9 cellular contexts compared by ENCODE assay signal in the genomic region with DNA sequence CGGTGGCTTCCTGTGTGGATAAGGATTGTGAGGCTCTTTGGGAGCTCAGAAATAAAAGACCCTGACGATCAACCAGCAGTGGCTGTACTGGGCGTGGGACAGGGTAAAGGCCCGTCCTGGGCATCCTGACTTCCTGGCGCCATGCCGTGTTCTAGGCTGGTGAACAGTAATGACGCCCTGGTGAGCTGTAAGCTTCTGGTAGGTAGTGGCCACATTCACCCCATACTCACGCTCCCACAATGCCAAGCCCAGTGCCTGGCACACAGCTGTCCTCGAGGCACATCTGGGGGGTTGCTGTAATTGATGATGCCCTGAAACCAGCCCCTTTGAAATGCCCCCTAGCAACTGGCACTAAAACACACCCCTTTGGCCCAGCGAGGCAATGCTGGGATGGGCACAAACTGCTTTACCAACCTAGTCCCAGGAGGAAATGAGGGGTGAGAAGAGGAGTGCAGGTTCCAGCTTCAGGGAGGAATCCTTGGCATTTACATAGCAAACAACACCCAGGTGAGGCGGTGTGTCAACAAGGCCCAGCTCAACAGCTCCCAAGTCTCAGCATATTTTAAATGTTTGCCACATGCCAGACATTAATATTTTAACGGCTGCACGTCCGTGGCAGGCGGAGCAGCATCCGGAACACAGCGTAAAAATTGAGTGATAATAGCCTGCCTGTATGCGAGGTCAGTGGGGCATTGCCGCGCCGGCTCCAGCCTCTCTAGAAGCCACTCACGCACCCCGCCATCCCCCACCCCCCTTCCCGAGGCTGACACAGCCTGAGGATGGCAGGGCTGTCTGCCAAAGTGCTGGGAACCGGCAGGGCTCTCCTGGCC.
DNase-seq lines count a peak whose midpoint lies in the region; ATAC-seq and TF ChIP-seq lines count a peak whose summit lies in the region.
"Had no signal": no experiment of that assay in that cellular context is flagged by ENCODE, and none has a peak within 500 bp of the region (broad histone marks: within the 10 kb centered on the region; RNA-seq: fewer than 3 reads in every experiment).

No MANE protein-coding gene starts in this region.

- H4K8ac ChIP-seq in H9 (replicated peaks; ENCODE audit: insufficient read length, low read depth, low read length) = no peak overlapping the region

- no peak overlapping the region for H2BK20ac ChIP-seq in H9 (ENCODE audit: low read depth, low read length, poor library complexity, severe bottlenecking)

- no peak overlapping the region for H3T11ph ChIP-seq in H9 (ENCODE audit: low read length)

- no peaks in the 10 kb centered on the region for H3K79me1 ChIP-seq in H9 (ENCODE audit: insufficient read depth, low read depth, low read length, poor library complexity, severe bottlenecking)

- H3K9me3 ChIP-seq in H9 (ENCODE audit: control insufficient read depth, low read depth, low read length) = no peaks in the 10 kb centered on the region
- no peaks in the 10 kb centered on the region for H3K9me3 ChIP-seq in heart right ventricle

- no peak overlapping the region for H4K5ac ChIP-seq in H9 (ENCODE audit: insufficient read length, low read depth, low read length)

- H2AFZ ChIP-seq in H9 (ENCODE audit: low read length) = no peak overlapping the region

- H3K27me3 Mint-ChIP-seq in H9 (ENCODE audit: low read depth) = peaks cover 24% of the 10 kb centered on the region

- H3K14ac ChIP-seq in H9 (ENCODE audit: insufficient read depth, low read length) = no peak overlapping the region

- H3K4ac ChIP-seq in H9 (ENCODE audit: low read depth, low read length) = no peak overlapping the region

- peaks cover 9% of the 10 kb centered on the region; the same call in 1 of the 2 replicates for H3K4me1 ChIP-seq in H9 (ENCODE audit: insufficient read depth, low read length)
- peaks cover 0 to 7% (median 0%) of the 10 kb centered on the region in 9 donors for H3K4me1 ChIP-seq in heart right ventricle

- H3K27ac ChIP-seq in H9 (ENCODE audit: insufficient read length, low read depth, low read length) (no peak overlapping the region), heart right ventricle (no peak overlapping the region)

- peak in 6 of 8 donors; percentile 42 to 74 (median 62) for ATAC-seq in heart right ventricle
- no peak for ATAC-seq in HG02588 (IDR thresholded peaks at IDR 0.05; ENCODE audit: unreplicated experiment)

- peak overlapping the region; percentile 7 for H3K4me2 ChIP-seq in H9 (ENCODE audit: insufficient read depth, insufficient read length, low read length)

- no peak overlapping the region for H3K4me3 ChIP-seq in heart right ventricle

- no peaks in the 10 kb centered on the region for H4K20me1 ChIP-seq in H9 (ENCODE audit: control insufficient read depth, insufficient read depth, insufficient read length)

- no peak overlapping the region for H3K56ac ChIP-seq in H9 (ENCODE audit: insufficient read length, low read depth, low read length)

- WGBS in H9 (ENCODE audit: extremely low coverage, insufficient read length, low lambda C conversion rate) = no CpG with 5 or more reads among the region's 25 CpGs
- WGBS in heart right ventricle, 2 donors = 67 to 78% methylated on average over 25 of the region's 25 CpGs

- no peak overlapping the region for H3K9ac ChIP-seq in H9 (ENCODE audit: extremely low read depth, insufficient read length, low read length)

- no peaks in the 10 kb centered on the region; a peak in 1 of 5 replicates for H3K9me3 Mint-ChIP-seq in H9

- no peak overlapping the region for H4K91ac ChIP-seq in H9 (ENCODE audit: insufficient read length, low read depth, low read length)

- peaks cover 50 to 55% of the 10 kb centered on the region in 2 experiments for H3K4me1 Mint-ChIP-seq in H9

- TF ChIP-seq CTCF in H9 (conservative IDR thresholded peaks at IDR 0.05) = no peak
- TF ChIP-seq CTCF in heart right ventricle (IDR thresholded peaks at IDR 0.05) = no peak
- TF ChIP-seq CTCF in GM20000 (IDR thresholded peaks at IDR 0.05; ENCODE audit: extremely low read depth, missing control alignments) = no peak

- peak; percentile 61 for DNase-seq in H9
- peak; percentile 63 for DNase-seq in NCI-H748 (lab: John Stamatoyannopoulos, UW; ENCODE audit: unreplicated experiment)
- peak; percentile 30 to 42 for DNase-seq in heart right ventricle
- peak; percentile 73 to 97 (median 90) for DNase-seq in posterior cingulate gyrus
- DNase-seq in stimulated activated CD4-positive, alpha-beta T cell treated with anti-CD3 and anti-CD28 coated beads, Interleukin-12 subunit alpha, Interleukin-12 subunit beta, amount 100 ng/mL, for 4 hours = no peak
- DNase-seq in GM20000 (ENCODE audit: low spot score) = no peak
- DNase-seq in dedifferentiated amniotic fluid mesenchymal stem cell (ENCODE audit: extremely low spot score) = no peak
- DNase-seq: stimulated activated CD4-positive, alpha-beta T cell treated with anti-CD3 and anti-CD28 coated beads, Interleukin-2, amount 100 ng/mL, for 24 hours had no signal

- no peaks in the 10 kb centered on the region for H3K79me2 ChIP-seq in H9 (ENCODE audit: insufficient read depth, low read length)

- H3K36me3 Mint-ChIP-seq in H9 (ENCODE audit: insufficient read depth in 1 of 3, low read depth in 3 of 3) = no peaks in the 10 kb centered on the region

- peaks cover 3% of the 10 kb centered on the region for H3K23me2 ChIP-seq in H9 (ENCODE audit: insufficient read length, low read depth, low read length, poor library complexity, severe bottlenecking)

- intact Hi-C loops in heart right ventricle (cut with DNase I) (no loop called here), posterior cingulate gyrus (cut with DNase I) (loop anchor here (5.0 kb wide), 1 partner anchor 40 kb away; no protein-coding TSS in a partner anchor)

- H3K4me3 Mint-ChIP-seq in H9 = peak overlapping the region; percentile 26 to 51; a peak in 2 of 5 replicates

- no peak overlapping the region for H3K23ac ChIP-seq in H9 (ENCODE audit: insufficient read length, low read depth, low read length)

- peak overlapping the region in 2 of 3 experiments; percentile 77 to 96; a peak in 1 of 7 replicates for H3K27ac Mint-ChIP-seq in H9

- no peak overlapping the region for H2BK12ac ChIP-seq in H9 (ENCODE audit: insufficient read length, low read depth, low read length)

- H2BK15ac ChIP-seq in H9 (ENCODE audit: low read depth, low read length) = no peak overlapping the region

- H3K27me3 ChIP-seq in H9 (ENCODE audit: insufficient read depth, low read length) (peaks cover 4% of the 10 kb centered on the region), heart right ventricle (no peaks in the 10 kb centered on the region)

- no peak overlapping the region for H3K18ac ChIP-seq in H9 (ENCODE audit: insufficient read length, low read depth, low read length)

- H2BK5ac ChIP-seq in H9 (ENCODE audit: insufficient read length, low read length) = no peak overlapping the region

- no peak overlapping the region for H2AK5ac ChIP-seq in H9 (ENCODE audit: insufficient read length, low read length)

- H2BK120ac ChIP-seq in H9 (ENCODE audit: low read depth, low read length, poor library complexity, severe bottlenecking) = no peak overlapping the region

- no peaks in the 10 kb centered on the region for H3K36me3 ChIP-seq in heart right ventricle

Comparison
In these comparisons a context has a peak if more than half of its experiments do, and no peak if none do; other contexts are left out.
1. DNase-seq: peak in H9 (single experiment), NCI-H748 (single experiment), heart right ventricle (2 of 2) and posterior cingulate gyrus (10 of 10); none in stimulated activated CD4-positive, alpha-beta T cell treated with anti-CD3 and anti-CD28 coated beads, Interleukin-12 subunit alpha, Interleukin-12 subunit beta, amount 100 ng/mL, for 4 hours (single experiment), GM20000 (single experiment) and dedifferentiated amniotic fluid mesenchymal stem cell (single experiment).